8 cellular contexts compared by ENCODE assay signal in the genomic region with DNA sequence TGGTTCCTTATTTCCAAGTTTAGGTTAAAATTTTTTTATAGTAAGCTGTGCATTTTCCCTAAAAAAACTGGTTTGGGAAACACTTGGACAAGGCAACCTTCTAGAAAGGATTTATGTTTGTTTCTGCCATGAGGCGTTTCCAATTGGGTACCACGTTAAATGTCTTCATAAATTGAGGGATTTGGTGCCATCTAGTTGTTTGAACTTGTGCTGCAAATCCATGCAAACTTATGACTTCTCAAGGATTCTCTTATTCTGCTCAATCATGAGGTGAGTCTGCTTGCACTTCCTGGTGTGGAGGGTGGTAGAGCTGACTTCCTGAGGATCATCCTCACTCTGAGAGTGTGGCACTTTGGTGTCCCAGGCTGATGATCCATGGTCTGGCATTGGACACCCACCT.
DNase-seq lines count a peak whose midpoint lies in the region; ATAC-seq and TF ChIP-seq lines count a peak whose summit lies in the region.
"Had no signal": no experiment of that assay in that cellular context is flagged by ENCODE, and none has a peak within 500 bp of the region (broad histone marks: within the 10 kb centered on the region; RNA-seq: fewer than 3 reads in every experiment).

No MANE protein-coding gene starts in this region.

- no peak for ATAC-seq in HG02870 (IDR thresholded peaks at IDR 0.05; ENCODE audit: unreplicated experiment)

- H2BK5ac ChIP-seq in H9 (ENCODE audit: insufficient read length, low read length), result no peak overlapping the region

- peaks cover 6 to 8% of the 10 kb centered on the region in 2 experiments; a peak in 3 of 5 replicates for H3K9me3 Mint-ChIP-seq in H9
- H3K9me3 Mint-ChIP-seq in activated CD4-positive, alpha-beta memory T cell treated with anti-CD3 and anti-CD28 coated beads, Interleukin-2, amount 10 ng/mL, durations not matched to agents 7 days and 5 days, result peaks cover 10% of the 10 kb centered on the region

- H2BK20ac ChIP-seq in H9 (ENCODE audit: low read depth, low read length, poor library complexity, severe bottlenecking), result no peak overlapping the region

- H4K20me1 ChIP-seq in H9 (ENCODE audit: control insufficient read depth, insufficient read depth, insufficient read length) (no peaks in the 10 kb centered on the region), osteoblast (ENCODE audit: insufficient read depth, low read length) (no peaks in the 10 kb centered on the region)

- no peaks in the 10 kb centered on the region for H3K4me1 ChIP-seq in H9 (ENCODE audit: insufficient read depth, low read length)
- H3K4me1 ChIP-seq in osteoblast (ENCODE audit: insufficient read depth, low read length), result no peaks in the 10 kb centered on the region
- no peaks in the 10 kb centered on the region for H3K4me1 ChIP-seq in sigmoid colon

- peaks cover 59 to 69% (median 64%) of the 10 kb centered on the region in 3 experiments for H3K36me3 Mint-ChIP-seq in H9 (ENCODE audit: insufficient read depth in 1 of 3, low read depth in 3 of 3)
- peaks cover 62% of the 10 kb centered on the region for H3K36me3 Mint-ChIP-seq in activated CD4-positive, alpha-beta memory T cell treated with anti-CD3 and anti-CD28 coated beads, Interleukin-2, amount 10 ng/mL, durations not matched to agents 7 days and 5 days (ENCODE audit: low read depth)

- no peak overlapping the region for H3K4me2 ChIP-seq in H9 (ENCODE audit: insufficient read depth, insufficient read length, low read length)
- H3K4me2 ChIP-seq in osteoblast (ENCODE audit: insufficient read depth, low read length), result no peak overlapping the region

- H2AFZ ChIP-seq in H9 (ENCODE audit: low read length), result no peak overlapping the region
- no peak overlapping the region for H2AFZ ChIP-seq in osteoblast (ENCODE audit: low read length)

- POLR2A ChIA-PET in activated CD4-positive, alpha-beta memory T cell treated with anti-CD3 and anti-CD28 coated beads, Interleukin-2, amount 10 ng/mL, durations not matched to agents 7 days and 5 days (lab: Charles Lee), result no interaction called here

- no peak for TF ChIP-seq POLR2A in sigmoid colon (IDR thresholded peaks at IDR 0.05)

- no peak overlapping the region for H2BK120ac ChIP-seq in H9 (ENCODE audit: low read depth, low read length, poor library complexity, severe bottlenecking)

- H3K14ac ChIP-seq in H9 (ENCODE audit: insufficient read depth, low read length), result no peak overlapping the region

- no peaks in the 10 kb centered on the region for H3K27me3 ChIP-seq in H9 (ENCODE audit: insufficient read depth, low read length)
- no peaks in the 10 kb centered on the region for H3K27me3 ChIP-seq in osteoblast (ENCODE audit: insufficient read depth, low read length)
- H3K27me3 ChIP-seq in sigmoid colon, result no peaks in the 10 kb centered on the region

- no peak for DNase-seq in H9
- peak; percentile 56 for DNase-seq in NCI-H460 (ENCODE audit: extremely low read depth, low read depth)
- DNase-seq in dermis blood vessel endothelial cell, result peak; percentile 74
- no peak for DNase-seq in osteoblast (ENCODE audit: insufficient read length, low spot score, missing footprints)
- DNase-seq in sigmoid colon, result no peak
- DNase-seq in activated CD4-positive, alpha-beta memory T cell treated with anti-CD3 and anti-CD28 coated beads, Interleukin-2, amount 10 ng/mL, durations not matched to agents 7 days and 5 days, result no peak

- H3K4me3 Mint-ChIP-seq in H9, result no peak overlapping the region
- no peak overlapping the region for H3K4me3 Mint-ChIP-seq in activated CD4-positive, alpha-beta memory T cell treated with anti-CD3 and anti-CD28 coated beads, Interleukin-2, amount 10 ng/mL, durations not matched to agents 7 days and 5 days
- H3K4me3 Mint-ChIP-seq: central memory CD8-positive, alpha-beta T cell had no signal

- no peaks in the 10 kb centered on the region for H3K79me2 ChIP-seq in H9 (ENCODE audit: insufficient read depth, low read length)
- no peaks in the 10 kb centered on the region for H3K79me2 ChIP-seq in osteoblast (ENCODE audit: insufficient read depth, low read length)

- H3K4ac ChIP-seq in H9 (ENCODE audit: low read depth, low read length), result no peak overlapping the region

- H3K4me1 Mint-ChIP-seq in H9, result no peaks in the 10 kb centered on the region
- H3K4me1 Mint-ChIP-seq in activated CD4-positive, alpha-beta memory T cell treated with anti-CD3 and anti-CD28 coated beads, Interleukin-2, amount 10 ng/mL, durations not matched to agents 7 days and 5 days, result no peaks in the 10 kb centered on the region
- H3K4me1 Mint-ChIP-seq: central memory CD8-positive, alpha-beta T cell had no signal

- WGBS in H9 (ENCODE audit: extremely low coverage, insufficient read length, low lambda C conversion rate), result no CpG with 5 or more reads among the region's 2 CpGs
- WGBS in sigmoid colon, 2 donors, result 57 to 65% methylated on average over 2 of the region's 2 CpGs

- H3K23me2 ChIP-seq in H9 (ENCODE audit: insufficient read length, low read depth, low read length, poor library complexity, severe bottlenecking), result no peaks in the 10 kb centered on the region

- H4K91ac ChIP-seq in H9 (ENCODE audit: insufficient read length, low read depth, low read length), result no peak overlapping the region

- H3K4me3 ChIP-seq in osteoblast (ENCODE audit: insufficient read depth, low read length), result no peak overlapping the region
- no peak overlapping the region for H3K4me3 ChIP-seq in sigmoid colon

- no peak overlapping the region for H3K27ac Mint-ChIP-seq in H9
- no peak overlapping the region for H3K27ac Mint-ChIP-seq in activated CD4-positive, alpha-beta memory T cell treated with anti-CD3 and anti-CD28 coated beads, Interleukin-2, amount 10 ng/mL, durations not matched to agents 7 days and 5 days

- no peaks in the 10 kb centered on the region for H3K9me3 ChIP-seq in H9 (ENCODE audit: control insufficient read depth, low read depth, low read length)
- no peaks in the 10 kb centered on the region for H3K9me3 ChIP-seq in osteoblast (ENCODE audit: low read depth, low read length)
- H3K9me3 ChIP-seq in sigmoid colon, result no peaks in the 10 kb centered on the region

- H4K5ac ChIP-seq in H9 (ENCODE audit: insufficient read length, low read depth, low read length), result no peak overlapping the region

- no peak overlapping the region for H3K23ac ChIP-seq in H9 (ENCODE audit: insufficient read length, low read depth, low read length)

- H3K18ac ChIP-seq in H9 (ENCODE audit: insufficient read length, low read depth, low read length), result no peak overlapping the region

- TF ChIP-seq CTCF in H9 (conservative IDR thresholded peaks at IDR 0.05), result peak; percentile 36; the same call in 1 of the 3 replicates
- peak; percentile 40 for TF ChIP-seq CTCF in osteoblast (IDR thresholded peaks at IDR 0.05; ENCODE audit: extremely low read depth, low read depth, low read length)
- TF ChIP-seq CTCF in sigmoid colon (IDR thresholded peaks at IDR 0.05), result no peak

- intact Hi-C loops in sigmoid colon (cut with DNase I), result loop anchor here (10.0 kb wide), 1 partner anchor 537 kb away; a partner anchor contains a TSS

- H3K79me1 ChIP-seq in H9 (ENCODE audit: insufficient read depth, low read depth, low read length, poor library complexity, severe bottlenecking), result no peaks in the 10 kb centered on the region

- CTCF ChIA-PET in activated CD4-positive, alpha-beta memory T cell treated with anti-CD3 and anti-CD28 coated beads, Interleukin-2, amount 10 ng/mL, durations not matched to agents 7 days and 5 days (lab: Charles Lee), result no interaction called here

- H3K36me3 ChIP-seq in osteoblast (ENCODE audit: insufficient read depth, low read length) (peaks cover 6% of the 10 kb centered on the region), sigmoid colon (no peaks in the 10 kb centered on the region)

- H4K8ac ChIP-seq in H9 (replicated peaks; ENCODE audit: insufficient read length, low read depth, low read length), result no peak overlapping the region

- H3K9ac ChIP-seq in H9 (ENCODE audit: extremely low read depth, insufficient read length, low read length), result no peak overlapping the region

- no peak for TF ChIP-seq EP300 in sigmoid colon (IDR thresholded peaks at IDR 0.05)

- H3T11ph ChIP-seq in H9 (ENCODE audit: low read length), result no peak overlapping the region

- H3K27me3 Mint-ChIP-seq in H9 (ENCODE audit: low read depth), result no peaks in the 10 kb centered on the region
- no peaks in the 10 kb centered on the region for H3K27me3 Mint-ChIP-seq in activated CD4-positive, alpha-beta memory T cell treated with anti-CD3 and anti-CD28 coated beads, Interleukin-2, amount 10 ng/mL, durations not matched to agents 7 days and 5 days
- H3K27me3 Mint-ChIP-seq: central memory CD8-positive, alpha-beta T cell had no signal

- no peak overlapping the region for H3K56ac ChIP-seq in H9 (ENCODE audit: insufficient read length, low read depth, low read length)

- H2BK15ac ChIP-seq in H9 (ENCODE audit: low read depth, low read length), result no peak overlapping the region

- H2AK5ac ChIP-seq in H9 (ENCODE audit: insufficient read length, low read length), result no peak overlapping the region

- H3K27ac ChIP-seq in H9 (ENCODE audit: insufficient read length, low read depth, low read length) (no peak overlapping the region), osteoblast (ENCODE audit: low read depth, low read length) (no peak overlapping the region), sigmoid colon (no peak overlapping the region)

- no peak overlapping the region for H2BK12ac ChIP-seq in H9 (ENCODE audit: insufficient read length, low read depth, low read length)

Comparison
In these comparisons a context has a peak if more than half of its experiments do, and no peak if none do; other contexts are left out.
1. DNase-seq: peak in NCI-H460 (single experiment) and dermis blood vessel endothelial cell (single experiment); none in H9 (single experiment), osteoblast (single experiment), sigmoid colon (single experiment) and activated CD4-positive, alpha-beta memory T cell treated with anti-CD3 and anti-CD28 coated beads, Interleukin-2, amount 10 ng/mL, durations not matched to agents 7 days and 5 days (single experiment).
2. CTCF ChIP-seq: peak in H9 (single experiment) and osteoblast (single experiment); none in sigmoid colon (0 of 4).